Comparison of ENCODE assay signal across 9 cellular contexts in genomic region chr5:123036391-123037103, GRCh38. TPM values are rescaled to one million over a fixed set of nuclear protein-coding genes. Genes with fewer than 3 reads are reported as not detected.
A peak's percentile ranks its signal among the peaks of the same experiment; 100 is the strongest.
DNase-seq lines count a peak whose midpoint lies in the region; ATAC-seq and TF ChIP-seq lines count a peak whose summit lies in the region.
"Had no signal": no experiment of that assay in that cellular context is flagged by ENCODE, and none has a peak within 500 bp of the region (broad histone marks: within the 10 kb centered on the region; RNA-seq: fewer than 3 reads in every experiment).

Gene PPIC, minus strand, starts transcription at chr5:123036725. Its CDS starts 100 bp downstream, at chr5:123036625.

- H3K27ac ChIP-seq in HUES64 (ENCODE audit: low read depth, low read length) (no peak within 1 kb of the TSS; the same call in 1 of the 2 replicates), lung (ENCODE audit: low read depth in 1 of 2, low read length in 1 of 2) (peak within 1 kb of the TSS; percentile 92 to 97), subcutaneous abdominal adipose tissue (ENCODE audit: low read depth, low read length) (peak within 1 kb of the TSS; percentile 79)

- peak; percentile 63 for ATAC-seq in GM21360 (IDR thresholded peaks at IDR 0.05; ENCODE audit: unreplicated experiment)
- peak; percentile 94 for ATAC-seq in lung (ENCODE audit: insufficient read depth, low FRiP score)

- in situ Hi-C loops in endometrial microvascular endothelial cells (cut with HindIII; ENCODE audit: inconsistent ontology term, low pct_unique_long_range_greater_than_20kb, low sequenced_read_pairs), result no loop called here

- H3K4me3 ChIP-seq in HUES64 (ENCODE audit: low read length) (peak within 1 kb of the TSS; percentile 65), lung (peak within 1 kb of the TSS; percentile 75), subcutaneous abdominal adipose tissue (ENCODE audit: low read depth in 1 of 5, low read length in 5 of 5) (peak within 1 kb of the TSS; percentile 73 to 86 (median 85))

- H3K4me1 Mint-ChIP-seq in T-helper 2 cell treated with Interferon-gamma antibody and Interleukin-4, amounts not matched to agents 5 μg/mL and 100 μg/mL, for 36 hours (ENCODE audit: low read depth), result peaks cover 11% of the 10 kb centered on the region

- H3K36me3 Mint-ChIP-seq in T-helper 2 cell treated with Interferon-gamma antibody and Interleukin-4, amounts not matched to agents 5 μg/mL and 100 μg/mL, for 36 hours (ENCODE audit: low read depth), result no peaks in the 10 kb centered on the region

- H3K4me3 Mint-ChIP-seq in T-helper 2 cell treated with Interferon-gamma antibody and Interleukin-4, amounts not matched to agents 5 μg/mL and 100 μg/mL, for 36 hours, result peak within 1 kb of the TSS; percentile 66

- DNase-seq in NCI-H1694 treated with DMSO at 0.1 percent for 48 hours (lab: John Stamatoyannopoulos, UW) (peak; percentile 45), NCI-H1694 (lab: John Stamatoyannopoulos, UW) (no peak), lung (ENCODE audit: low spot score) (peak; percentile 85)
- no peak for DNase-seq in T-helper 2 cell treated with Interferon-gamma antibody and Interleukin-4, amounts not matched to agents 5 μg/mL and 100 μg/mL, for 36 hours (ENCODE audit: low spot score)
- DNase-seq: DND-41 had no signal

- H3K36me3 ChIP-seq in HUES64 (ENCODE audit: insufficient read depth, low read length) (no peaks in the 10 kb centered on the region), lung (ENCODE audit: control insufficient read depth in 2 of 2, insufficient read depth in 2 of 2, low read length in 2 of 2) (no peaks in the 10 kb centered on the region), subcutaneous abdominal adipose tissue (ENCODE audit: control insufficient read depth in 5 of 5, insufficient read depth in 5 of 5, low read length in 5 of 5) (no peaks in the 10 kb centered on the region)

- WGBS in HUES64, result under 1% methylated on average over 84 of the region's 84 CpGs
- WGBS in lung, 2 donors, result 0% methylated on average over 63 to 84 of the region's 84 CpGs

- H3K27ac Mint-ChIP-seq in T-helper 2 cell treated with Interferon-gamma antibody and Interleukin-4, amounts not matched to agents 5 μg/mL and 100 μg/mL, for 36 hours, result no peak within 1 kb of the TSS

- no peak for TF ChIP-seq CTCF in lung (IDR thresholded peaks at IDR 0.05; ENCODE audit: control extremely low read depth, extremely low read depth)

- H3K9me3 ChIP-seq in HUES64 (ENCODE audit: insufficient read depth, low read depth, low read length), result no peaks in the 10 kb centered on the region
- H3K9me3 ChIP-seq in lung (ENCODE audit: control insufficient read depth in 2 of 2, insufficient read depth in 1 of 2, low read length in 1 of 2), result no peaks in the 10 kb centered on the region
- no peaks in the 10 kb centered on the region for H3K9me3 ChIP-seq in subcutaneous abdominal adipose tissue (ENCODE audit: control insufficient read depth in 5 of 5, low read length in 5 of 5)

- H3K27me3 ChIP-seq in HUES64 (ENCODE audit: insufficient read depth, low read length) (peaks cover 70% of the 10 kb centered on the region), lung (ENCODE audit: control insufficient read depth, insufficient read depth) (no peaks in the 10 kb centered on the region), subcutaneous abdominal adipose tissue (ENCODE audit: control insufficient read depth in 5 of 5, insufficient read depth in 4 of 5, low read length in 5 of 5) (no peaks in the 10 kb centered on the region)

- peaks cover 65% of the 10 kb centered on the region for H3K27me3 Mint-ChIP-seq in T-helper 2 cell treated with Interferon-gamma antibody and Interleukin-4, amounts not matched to agents 5 μg/mL and 100 μg/mL, for 36 hours (ENCODE audit: low read depth)

- H3K9ac ChIP-seq in HUES64 (ENCODE audit: low read depth, low read length) (no peak within 1 kb of the TSS; the same call in 1 of the 2 replicates), subcutaneous abdominal adipose tissue (ENCODE audit: low read length in 5 of 5) (peak within 1 kb of the TSS; percentile 72 to 87 (median 77))

- peaks cover under 1% of the 10 kb centered on the region; the same call in 1 of the 2 replicates for H3K4me1 ChIP-seq in HUES64 (ENCODE audit: insufficient read depth, low read length)
- H3K4me1 ChIP-seq in lung (ENCODE audit: control insufficient read depth in 2 of 2, insufficient read depth in 2 of 2, low read length in 2 of 2), result peaks cover 0 to 4% of the 10 kb centered on the region in 2 donors
- H3K4me1 ChIP-seq in subcutaneous abdominal adipose tissue (ENCODE audit: control insufficient read depth in 5 of 5, insufficient read depth in 5 of 5, low read length in 5 of 5), result peaks cover 0 to 26% (median 19%) of the 10 kb centered on the region in 5 donors

- H3K9me3 Mint-ChIP-seq in T-helper 2 cell treated with Interferon-gamma antibody and Interleukin-4, amounts not matched to agents 5 μg/mL and 100 μg/mL, for 36 hours, result no peaks in the 10 kb centered on the region

RNA-seq across cellular contexts. Expression of gene PPIC, which starts in this region (rescaled TPM):
- polyA plus RNA-seq in HUES64 (2013, experiment 1 of 2), result 4.6 TPM
- 4.2 TPM for polyA plus RNA-seq in HUES64 (2013, experiment 2 of 2)
- total RNA-seq in endometrial microvascular endothelial cells (ENCODE audit: inconsistent ontology term) (31.3 TPM), lung (10 to 100 TPM; 26.4 to 40.3 TPM)
- polyA plus RNA-seq in lung, result 10 to 100 TPM; 21.4 to 36.1 TPM

Comparison
In these comparisons a context has a peak if more than half of its experiments do, and no peak if none do; other contexts are left out.
1. DNase-seq: peak in NCI-H1694 treated with DMSO at 0.1 percent for 48 hours (single experiment) and lung (single experiment); none in NCI-H1694 (single experiment) and T-helper 2 cell treated with Interferon-gamma antibody and Interleukin-4, amounts not matched to agents 5 μg/mL and 100 μg/mL, for 36 hours (single experiment).
2. Peak in every context shown above with its lines, with median percentiles within 50 percentile points of each other: H3K4me3 ChIP-seq.